ENCODE assay signal across 8 cellular contexts in genomic region chr14:22653012-22653621, GRCh38. TPM values are rescaled to one million over a fixed set of nuclear protein-coding genes. Genes with fewer than 3 reads are reported as not detected.
DNase-seq lines count a peak whose midpoint lies in the region; ATAC-seq and TF ChIP-seq lines count a peak whose summit lies in the region.

No MANE protein-coding gene starts in this region.

- H3K36me3 ChIP-seq in fibroblast of lung (ENCODE audit: control insufficient read depth, insufficient read depth, low read length) (no peaks in the 10 kb centered on the region), neutrophil (no peaks in the 10 kb centered on the region)

- no peaks in the 10 kb centered on the region for H3K79me2 ChIP-seq in fibroblast of lung (ENCODE audit: control insufficient read depth, insufficient read depth, low read length)

- peak; percentile 89 for TF ChIP-seq CTCF in HL-60 (IDR thresholded peaks at IDR 0.05; ENCODE audit: insufficient read depth, low read length)
- TF ChIP-seq CTCF in fibroblast of lung (conservative IDR thresholded peaks at IDR 0.05 in 1 of 2, IDR thresholded peaks at IDR 0.05 in 1 of 2; ENCODE audit: low read depth in 1 of 2, low read length in 2 of 2): peak; percentile 98 to 99
- TF ChIP-seq CTCF in neutrophil (IDR thresholded peaks at IDR 0.05): peak; percentile 38

- no peak overlapping the region for H3K4me3 ChIP-seq in HL-60 (replicated peaks; ENCODE audit: insufficient read depth, low read length)
- no peak overlapping the region for H3K4me3 ChIP-seq in fibroblast of lung (replicated peaks in 1 of 4; ENCODE audit: control extremely low read depth in 1 of 4, insufficient read depth in 1 of 4, low read depth in 3 of 4, low read length in 4 of 4)
- H3K4me3 ChIP-seq in neutrophil (ENCODE audit: low read depth in 1 of 2, low read length in 1 of 2): no peak overlapping the region

- H3K9me3 ChIP-seq in fibroblast of lung (ENCODE audit: control insufficient read depth, insufficient read depth, low read depth, low read length) (no peaks in the 10 kb centered on the region), neutrophil (no peaks in the 10 kb centered on the region)

- no peaks in the 10 kb centered on the region for H3K27me3 ChIP-seq in HL-60 (ENCODE audit: insufficient read depth, poor library complexity, severe bottlenecking)
- no peaks in the 10 kb centered on the region for H3K27me3 ChIP-seq in fibroblast of lung (ENCODE audit: control insufficient read depth, insufficient read depth, low read length)
- no peaks in the 10 kb centered on the region for H3K27me3 ChIP-seq in neutrophil

- H3K27ac ChIP-seq in HL-60 (replicated peaks) (no peak overlapping the region), fibroblast of lung (ENCODE audit: insufficient read depth, low read length) (no peak overlapping the region), neutrophil (no peak overlapping the region)

- peak; percentile 86 for DNase-seq in GM03348 (ENCODE audit: low spot score)
- DNase-seq in HL-60 (ENCODE audit: low read depth in 1 of 2, low spot score in 1 of 2): peak; percentile 30 to 68
- peak; percentile 51 for DNase-seq in NOMO-1 treated with DMSO at 0.1 percent for 48 hours (lab: John Stamatoyannopoulos, UW; ENCODE audit: unreplicated experiment)
- peak; percentile 30 for DNase-seq in activated T-cell treated with anti-CD3 and anti-CD28 coated beads for 4 hours
- DNase-seq in fibroblast of lung (ENCODE audit: low read depth in 2 of 2): peak; percentile 67 to 84
- peak; percentile 51 for DNase-seq in ureter (ENCODE audit: low spot score)

- ATAC-seq in GM19328 (IDR thresholded peaks at IDR 0.05; ENCODE audit: unreplicated experiment): no peak

- peak overlapping the region; percentile 64 for H2AFZ ChIP-seq in fibroblast of lung (ENCODE audit: low read length)

- no peak overlapping the region for H3K4me2 ChIP-seq in fibroblast of lung (ENCODE audit: extremely low read depth, insufficient read depth, low read length)

- H3K9ac ChIP-seq in fibroblast of lung (ENCODE audit: insufficient read depth, low read length): no peak overlapping the region

- no peaks in the 10 kb centered on the region for H4K20me1 ChIP-seq in fibroblast of lung (ENCODE audit: control insufficient read depth, extremely low read depth, insufficient read depth, low read length)

- H3K4me1 ChIP-seq in fibroblast of lung (ENCODE audit: control insufficient read depth, extremely low read depth, insufficient read depth, low read length): no peaks in the 10 kb centered on the region
- H3K4me1 ChIP-seq in neutrophil (ENCODE audit: control insufficient read depth in 1 of 2, insufficient read depth in 1 of 2, low read depth in 1 of 2, low read length in 1 of 2): no peaks in the 10 kb centered on the region

RNA-seq across cellular contexts. Expression of gene OR6J1, which starts 9.0 kb away (rescaled TPM):
- total RNA-seq in fibroblast of lung: not detected in 2 replicates
- polyA plus RNA-seq in fibroblast of lung: not detected in 2 replicates
- polyA plus RNA-seq in fibroblast of lung (2012): not detected in 2 replicates
- not detected in 2 replicates for polyA minus RNA-seq in fibroblast of lung (ENCODE audit: low replicate concordance)
- not detected for total RNA-seq in ureter

RNA-seq across cellular contexts. Expression of gene ABHD4, which starts 55.0 kb away (rescaled TPM):
- total RNA-seq in fibroblast of lung (20.5 and 40.0 TPM in 2 replicates), ureter (33.7 TPM)
- 41.3 and 61.2 TPM in 2 replicates for polyA plus RNA-seq in fibroblast of lung
- polyA plus RNA-seq in fibroblast of lung (2012): 33.5 and 68.1 TPM in 2 replicates
- 90.3 and 116 TPM in 2 replicates for polyA minus RNA-seq in fibroblast of lung (ENCODE audit: low replicate concordance)

Comparison
In these comparisons a context has a peak if more than half of its experiments do, and no peak if none do; other contexts are left out.
1. DNase-seq: peak in every context shown above with its lines; median percentile 86 in GM03348; 76 in fibroblast of lung; 51 in NOMO-1 treated with DMSO at 0.1 percent for 48 hours; 51 in ureter; 49 in HL-60; 30 in activated T-cell treated with anti-CD3 and anti-CD28 coated beads for 4 hours.
2. CTCF ChIP-seq: peak in every context shown above with its lines; median percentile 98 in fibroblast of lung; 89 in HL-60; 38 in neutrophil.